In the genomic region with DNA sequence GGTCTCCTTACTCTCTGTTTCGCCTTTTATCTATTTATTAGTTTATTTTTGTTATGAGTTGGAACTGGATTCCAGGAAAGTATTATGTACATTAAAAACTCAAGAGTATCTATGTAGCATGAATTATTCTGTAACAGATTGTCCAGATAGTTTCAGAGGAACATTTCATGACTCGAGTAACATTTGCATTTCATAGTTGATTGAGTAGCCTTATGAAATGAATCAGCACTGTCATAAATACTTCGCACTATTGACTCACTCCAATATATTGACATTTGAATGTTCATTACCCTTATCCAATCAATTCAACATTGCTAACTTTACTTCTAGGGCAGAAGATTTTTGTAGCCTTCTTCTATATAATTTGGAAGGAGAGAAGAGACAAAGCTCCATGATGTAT, we compare ENCODE assay signal across 12 cellular contexts. TPM values are rescaled to one million over a fixed set of nuclear protein-coding genes. Genes with fewer than 3 reads are reported as not detected.
DNase-seq lines count a peak whose midpoint lies in the region; ATAC-seq, FAIRE-seq and TF ChIP-seq lines count a peak whose summit lies in the region.
"Had no signal": no experiment of that assay in that cellular context is flagged by ENCODE, and none has a peak within 500 bp of the region (broad histone marks: within the 10 kb centered on the region; RNA-seq: fewer than 3 reads in every experiment).

No MANE protein-coding gene starts in this region.

- SMC1A ChIA-PET in GM12878 (lab: Charles Lee; ENCODE audit: uncharacterized antibody, unreplicated experiment), result interaction anchor here (1.0 to 1.2 kb wide), 3 partner anchors 28 to 155 kb away, joined by 3 to 4 read pairs (median 3); no protein-coding TSS in a partner anchor

- H3K27me3 Mint-ChIP-seq in activated naive CD8-positive, alpha-beta T cell treated with anti-CD3 and anti-CD28 coated beads for 36 hours, result no peaks in the 10 kb centered on the region

- BruUV-seq in GM12878 (replicated peaks; lab: Mats Ljungman, UMichigan), result no TSS peak

- DNase-seq in GM12878 (ENCODE audit: low read depth, low spot score) (no peak), head of caudate nucleus (no peak), NCI-H1105 treated with DMSO at 0.1 percent for 48 hours (lab: John Stamatoyannopoulos, UW) (no peak), RCC 7860 (ENCODE audit: low spot score) (no peak)
- DNase-seq in activated naive CD8-positive, alpha-beta T cell treated with anti-CD3 and anti-CD28 coated beads for 36 hours, result no peak
- DNase-seq: CD4-positive, alpha-beta memory T cell; endodermal cell; nucleus accumbens had no signal

- TF ChIP-seq EP300 in GM12878 (IDR thresholded peaks at IDR 0.05; ENCODE audit: borderline replicate concordance in 1 of 2, control insufficient read depth in 1 of 2, low read depth in 2 of 2, low read length in 2 of 2), result peak; percentile 71 to 76; a peak in 3 of 4 replicates

- POLR2A ChIA-PET in GM12878 (lab: Charles Lee), result no interaction called here

- CTCF ChIA-PET in GM12878 (lab: Yijun Ruan, JAX), result no interaction called here

- H3K36me3 Mint-ChIP-seq in activated naive CD8-positive, alpha-beta T cell treated with anti-CD3 and anti-CD28 coated beads for 36 hours, result peaks cover 14% of the 10 kb centered on the region

- peaks cover 8% of the 10 kb centered on the region for H3K9me3 ChIP-seq in GM12878 (replicated peaks; ENCODE audit: control insufficient read depth, insufficient read depth, low read length)

- H3K4me1 ChIP-seq in GM12878 (ENCODE audit: control insufficient read depth, insufficient read depth, low read length), result peaks cover 50% of the 10 kb centered on the region

- no peak overlapping the region for H3K9ac ChIP-seq in GM12878 (ENCODE audit: control insufficient read depth, insufficient read depth, low read length)

- no peaks in the 10 kb centered on the region for H4K20me1 ChIP-seq in GM12878 (ENCODE audit: control insufficient read depth, insufficient read depth)

- FAIRE-seq in GM12878 (lab: Jason Lieb, UNC), result peak; percentile 38
- FAIRE-seq in RCC 7860 (lab: Jason Lieb, UNC), result no peak

- TF ChIP-seq CTCF in GM12878 (IDR thresholded peaks at IDR 0.05 in 2 of 3, conservative IDR thresholded peaks at IDR 0.05 in 1 of 3; ENCODE audit: control insufficient read depth in 2 of 3, extremely low read depth in 1 of 3, insufficient read depth in 1 of 3, low read depth in 3 of 3, low read length in 3 of 3), result no peak

- ATAC-seq in GM18907 (IDR thresholded peaks at IDR 0.05; ENCODE audit: unreplicated experiment), result peak; percentile 76
- peak; percentile 52 for ATAC-seq in GM21576 (IDR thresholded peaks at IDR 0.05; ENCODE audit: unreplicated experiment)
- ATAC-seq in HG03066 (IDR thresholded peaks at IDR 0.05; ENCODE audit: low read depth, unreplicated experiment), result peak; percentile 57
- peak; percentile 81 for ATAC-seq in GM12878
- ATAC-seq: Right ventricle myocardium inferior had no signal

- no peak overlapping the region for H2AFZ ChIP-seq in GM12878 (ENCODE audit: control insufficient read depth, low read depth, low read length)

- no peak for TF ChIP-seq POLR2A in GM12878 (IDR thresholded peaks at IDR 0.05; ENCODE audit: low read depth, low read length)

- peaks cover 9% of the 10 kb centered on the region for H3K4me1 Mint-ChIP-seq in activated naive CD8-positive, alpha-beta T cell treated with anti-CD3 and anti-CD28 coated beads for 36 hours

- WGBS in GM12878 (ENCODE audit: insufficient coverage, insufficient replicate concordance, low lambda C conversion rate, missing lambda C conversion rate), result 0% methylated on average over 3 of the region's 3 CpGs

- H3K79me2 ChIP-seq in GM12878 (ENCODE audit: control insufficient read depth, insufficient read depth, low read length), result no peaks in the 10 kb centered on the region; the same call in none of the 2 replicates

- H3K27me3 ChIP-seq in GM12878 (replicated peaks in 1 of 2; ENCODE audit: control insufficient read depth in 2 of 2, insufficient read depth in 2 of 2, low read length in 1 of 2), result no peaks in the 10 kb centered on the region

- peak overlapping the region; percentile 47 for H3K4me2 ChIP-seq in GM12878 (ENCODE audit: control insufficient read depth, insufficient read depth)

- H3K4me3 ChIP-seq in GM12878, result peak overlapping the region; percentile 34; the same call in 1 of the 2 replicates

- in situ Hi-C loops in GM12878 (cut with MboI), result no loop called here

- H3K9me3 Mint-ChIP-seq in activated naive CD8-positive, alpha-beta T cell treated with anti-CD3 and anti-CD28 coated beads for 36 hours, result no peaks in the 10 kb centered on the region

- no peak for TF ChIP-seq RAD21 in GM12878 (IDR thresholded peaks at IDR 0.05; ENCODE audit: insufficient read depth, low read depth, low read length)

- RAD21 ChIA-PET in GM12878 (lab: Charles Lee; ENCODE audit: unreplicated experiment), result interaction anchor here (1.3 kb wide), 1 partner anchor 37 kb away, joined by 3 read pairs; no protein-coding TSS in a partner anchor

- peak overlapping the region; percentile 71 for H3K27ac ChIP-seq in GM12878 (ENCODE audit: control insufficient read depth, insufficient read depth)

- H3K27ac Mint-ChIP-seq in activated naive CD8-positive, alpha-beta T cell treated with anti-CD3 and anti-CD28 coated beads for 36 hours, result no peak overlapping the region
- H3K27ac Mint-ChIP-seq: CD4-positive, alpha-beta memory T cell; endodermal cell had no signal

- no peak overlapping the region for H3K4me3 Mint-ChIP-seq in activated naive CD8-positive, alpha-beta T cell treated with anti-CD3 and anti-CD28 coated beads for 36 hours
- H3K4me3 Mint-ChIP-seq: CD4-positive, alpha-beta memory T cell; endodermal cell had no signal

- intact Hi-C loops in GM12878 (cut with micrococcal nuclease; ENCODE audit: unreplicated experiment), result loop anchor here (2.0 kb wide), 1 partner anchor 17 kb away; no protein-coding TSS in a partner anchor
- intact Hi-C loops in head of caudate nucleus (cut with DNase I), result no loop called here

- H3K36me3 ChIP-seq in GM12878 (ENCODE audit: control insufficient read depth in 2 of 2, insufficient read depth in 2 of 2, low read length in 1 of 2), result no peaks in the 10 kb centered on the region

TF ChIP-seq in GM12878, 131 proteins besides CTCF, POLR2A, EP300 and RAD21 (continues in another document):
- TF ChIP-seq TBL1XR1 (IDR thresholded peaks at IDR 0.05; ENCODE audit: low read depth, low read length) (no peak), GABPA (IDR thresholded peaks at IDR 0.05; ENCODE audit: low read depth) (no peak), HDAC2 (IDR thresholded peaks at IDR 0.05) (no peak), EGR1 (IDR thresholded peaks at IDR 0.05; ENCODE audit: borderline replicate concordance in 1 of 2, low read depth in 2 of 2, low read length in 2 of 2) (no peak), RBBP5 (conservative IDR thresholded peaks at IDR 0.05) (no peak)
- TF ChIP-seq, protein P1, sequence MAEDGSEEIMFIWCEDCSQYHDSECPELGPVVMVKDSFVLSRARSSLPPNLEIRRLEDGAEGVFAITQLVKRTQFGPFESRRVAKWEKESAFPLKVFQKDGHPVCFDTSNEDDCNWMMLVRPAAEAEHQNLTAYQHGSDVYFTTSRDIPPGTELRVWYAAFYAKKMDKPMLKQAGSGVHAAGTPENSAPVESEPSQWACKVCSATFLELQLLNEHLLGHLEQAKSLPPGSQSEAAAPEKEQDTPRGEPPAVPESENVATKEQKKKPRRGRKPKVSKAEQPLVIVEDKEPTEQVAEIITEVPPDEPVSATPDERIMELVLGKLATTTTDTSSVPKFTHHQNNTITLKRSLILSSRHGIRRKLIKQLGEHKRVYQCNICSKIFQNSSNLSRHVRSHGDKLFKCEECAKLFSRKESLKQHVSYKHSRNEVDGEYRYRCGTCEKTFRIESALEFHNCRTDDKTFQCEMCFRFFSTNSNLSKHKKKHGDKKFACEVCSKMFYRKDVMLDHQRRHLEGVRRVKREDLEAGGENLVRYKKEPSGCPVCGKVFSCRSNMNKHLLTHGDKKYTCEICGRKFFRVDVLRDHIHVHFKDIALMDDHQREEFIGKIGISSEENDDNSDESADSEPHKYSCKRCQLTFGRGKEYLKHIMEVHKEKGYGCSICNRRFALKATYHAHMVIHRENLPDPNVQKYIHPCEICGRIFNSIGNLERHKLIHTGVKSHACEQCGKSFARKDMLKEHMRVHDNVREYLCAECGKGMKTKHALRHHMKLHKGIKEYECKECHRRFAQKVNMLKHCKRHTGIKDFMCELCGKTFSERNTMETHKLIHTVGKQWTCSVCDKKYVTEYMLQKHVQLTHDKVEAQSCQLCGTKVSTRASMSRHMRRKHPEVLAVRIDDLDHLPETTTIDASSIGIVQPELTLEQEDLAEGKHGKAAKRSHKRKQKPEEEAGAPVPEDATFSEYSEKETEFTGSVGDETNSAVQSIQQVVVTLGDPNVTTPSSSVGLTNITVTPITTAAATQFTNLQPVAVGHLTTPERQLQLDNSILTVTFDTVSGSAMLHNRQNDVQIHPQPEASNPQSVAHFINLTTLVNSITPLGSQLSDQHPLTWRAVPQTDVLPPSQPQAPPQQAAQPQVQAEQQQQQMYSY (CRISPR knock-in tag; IDR thresholded peaks at IDR 0.05), result no peak
- TF ChIP-seq, protein P2, sequence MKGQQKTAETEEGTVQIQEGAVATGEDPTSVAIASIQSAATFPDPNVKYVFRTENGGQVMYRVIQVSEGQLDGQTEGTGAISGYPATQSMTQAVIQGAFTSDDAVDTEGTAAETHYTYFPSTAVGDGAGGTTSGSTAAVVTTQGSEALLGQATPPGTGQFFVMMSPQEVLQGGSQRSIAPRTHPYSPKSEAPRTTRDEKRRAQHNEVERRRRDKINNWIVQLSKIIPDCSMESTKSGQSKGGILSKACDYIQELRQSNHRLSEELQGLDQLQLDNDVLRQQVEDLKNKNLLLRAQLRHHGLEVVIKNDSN (IDR thresholded peaks at IDR 0.05; ENCODE audit: borderline replicate concordance, extremely low read length, insufficient read depth, low read depth, low read length), result no peak

RNA-seq across cellular contexts. Expression of a gene that starts 11.3 kb away (rescaled TPM):
- total RNA-seq in GM12878 (2013; cell fraction: nucleolus; rRNA removed), result 46.3 and 46.4 TPM in 2 replicates
- total RNA-seq in GM12878 (2014; rRNA removed) (55.5 and 71.2 TPM in 2 replicates), GM12878 (2014; rRNA removed; fragmentation: Illumina TruSeq; extraction: Trizol) (75.0 and 76.5 TPM in 2 replicates), GM12878 (2021) (60.2 and 61.1 TPM in 2 replicates)
- polyA plus RNA-seq in GM12878 (2011; ENCODE audit: low read depth), result 20.9 TPM
- polyA plus RNA-seq in GM12878 (2011; rRNA removed) (54.9 and 79.6 TPM in 2 replicates), GM12878 (2014; fragmentation: Illumina TruSeq; extraction: Trizol) (78.0 and 91.0 TPM in 2 replicates), GM12878 (2014; fragmentation: Nextera tagmentation; extraction: Ambion mirVana) (10 to 100 TPM; 26.5 to 32.1 TPM), GM12878 (2014; rRNA removed) (42.5 and 46.5 TPM in 2 replicates), GM12878 (2016; fragmentation: Nextera tagmentation; extraction: Ambion mirVana) (10 to 100 TPM; 59.1 to 63.8 TPM)
- 24.7 and 28.2 TPM in 2 replicates for polyA plus RNA-seq in GM12878 (2011; cell fraction: cytosol; rRNA removed)
- 32.3 and 35.6 TPM in 2 replicates for polyA plus RNA-seq in GM12878 (2011; cell fraction: nucleus; rRNA removed)
- 28.5 and 30.5 TPM in 2 replicates for polyA plus RNA-seq in GM12878 (2012)
- polyA minus RNA-seq in GM12878 (2011; rRNA and poly(A)+ RNA removed), result 28.8 and 33.4 TPM in 2 replicates
- polyA minus RNA-seq in GM12878 (2011; cell fraction: cytosol; rRNA and poly(A)+ RNA removed), result 16.2 and 21.3 TPM in 2 replicates
- 20.3 and 28.8 TPM in 2 replicates for polyA minus RNA-seq in GM12878 (2011; cell fraction: nucleus; rRNA and poly(A)+ RNA removed)
- 10 to 100 TPM; 21.8 to 24.0 TPM for total RNA-seq in activated naive CD8-positive, alpha-beta T cell treated with anti-CD3 and anti-CD28 coated beads for 36 hours
